Comparison of ENCODE assay signal across 1 cellular context in genomic region chr16:2513405-2514332, GRCh38.
TF ChIP-seq lines count a peak whose summit lies in the region.

TSS of gene ATP6V0C (plus strand) at chr16:2513952. CDS start at chr16:2514104, 152 bp downstream.

TF ChIP-seq in HepG2, 621 proteins besides CTCF, POLR2A, EP300 and RAD21 (continued from another document and continues in another):
- no peak for TF ChIP-seq KDM5A (IDR thresholded peaks at IDR 0.05; ENCODE audit: borderline replicate concordance, low read length)
- no peak for TF ChIP-seq ATF6 (CRISPR knock-in tag; conservative IDR thresholded peaks at IDR 0.05)
- no peak; the same call in 1 of the 2 replicates for TF ChIP-seq CREM (IDR thresholded peaks at IDR 0.05)
- no peak for TF ChIP-seq CREM (CRISPR knock-in tag; IDR thresholded peaks at IDR 0.05)
- no peak for TF ChIP-seq TFAP4 (IDR thresholded peaks at IDR 0.05; ENCODE audit: borderline replicate concordance, low read depth)
- TF ChIP-seq ZNF274 (CRISPR knock-in tag; IDR thresholded peaks at IDR 0.05) = peak; percentile 32; the same call in 1 of the 2 replicates
- TF ChIP-seq NR2F2 (IDR thresholded peaks at IDR 0.05; ENCODE audit: borderline replicate concordance, low read depth) = no peak
- TF ChIP-seq SIN3B (IDR thresholded peaks at IDR 0.05; ENCODE audit: low read length) = no peak
- no peak for TF ChIP-seq CCAR2 (optimal IDR thresholded peaks at IDR 0.05; ENCODE audit: low read depth, low read length)
- no peak for TF ChIP-seq TEF (CRISPR knock-in tag; IDR thresholded peaks at IDR 0.05)
- no peak for TF ChIP-seq KIAA2018 (CRISPR knock-in tag; IDR thresholded peaks at IDR 0.05; ENCODE audit: borderline replicate concordance)
- no peak; the same call in 1 of the 2 replicates for TF ChIP-seq STAT6 (CRISPR knock-in tag; IDR thresholded peaks at IDR 0.05; ENCODE audit: borderline replicate concordance)
- no peak for TF ChIP-seq TBL1XR1 (IDR thresholded peaks at IDR 0.05; ENCODE audit: borderline replicate concordance, low read length, partially characterized antibody)
- no peak for TF ChIP-seq ZFAT (CRISPR knock-in tag; conservative IDR thresholded peaks at IDR 0.05)
- TF ChIP-seq ZSCAN29 (CRISPR knock-in tag; conservative IDR thresholded peaks at IDR 0.05) = no peak
- peak; percentile 58; the same call in 1 of the 2 replicates for TF ChIP-seq PHF8 (CRISPR knock-in tag; IDR thresholded peaks at IDR 0.05)
- TF ChIP-seq ZBTB3 (CRISPR knock-in tag; IDR thresholded peaks at IDR 0.05; ENCODE audit: borderline replicate concordance, low read depth) = no peak
- TF ChIP-seq HNF1B (CRISPR knock-in tag; IDR thresholded peaks at IDR 0.05) = no peak
- peak; percentile 76 for TF ChIP-seq ZFY (CRISPR knock-in tag; IDR thresholded peaks at IDR 0.05)
- TF ChIP-seq DNMT1 (CRISPR knock-in tag; IDR thresholded peaks at IDR 0.05) = no peak
- TF ChIP-seq ZHX2 (IDR thresholded peaks at IDR 0.05; ENCODE audit: low read depth) = peak; percentile 71; the same call in 1 of the 2 replicates
- TF ChIP-seq ZHX2 (CRISPR knock-in tag; IDR thresholded peaks at IDR 0.05; ENCODE audit: borderline replicate concordance) = no peak
- TF ChIP-seq ZNF280B (CRISPR knock-in tag; IDR thresholded peaks at IDR 0.05; ENCODE audit: borderline replicate concordance) = no peak
- TF ChIP-seq HINFP (CRISPR knock-in tag; IDR thresholded peaks at IDR 0.05; ENCODE audit: low read depth) = no peak
- no peak for TF ChIP-seq ZIK1 (CRISPR knock-in tag; IDR thresholded peaks at IDR 0.05; ENCODE audit: borderline replicate concordance, low read depth)
- TF ChIP-seq EZH2 (conservative IDR thresholded peaks at IDR 0.05; ENCODE audit: low read depth, low read length) = no peak
- TF ChIP-seq ZNF230 (CRISPR knock-in tag; IDR thresholded peaks at IDR 0.05) = no peak
